20 cellular contexts compared by ENCODE assay signal in the genomic region with DNA sequence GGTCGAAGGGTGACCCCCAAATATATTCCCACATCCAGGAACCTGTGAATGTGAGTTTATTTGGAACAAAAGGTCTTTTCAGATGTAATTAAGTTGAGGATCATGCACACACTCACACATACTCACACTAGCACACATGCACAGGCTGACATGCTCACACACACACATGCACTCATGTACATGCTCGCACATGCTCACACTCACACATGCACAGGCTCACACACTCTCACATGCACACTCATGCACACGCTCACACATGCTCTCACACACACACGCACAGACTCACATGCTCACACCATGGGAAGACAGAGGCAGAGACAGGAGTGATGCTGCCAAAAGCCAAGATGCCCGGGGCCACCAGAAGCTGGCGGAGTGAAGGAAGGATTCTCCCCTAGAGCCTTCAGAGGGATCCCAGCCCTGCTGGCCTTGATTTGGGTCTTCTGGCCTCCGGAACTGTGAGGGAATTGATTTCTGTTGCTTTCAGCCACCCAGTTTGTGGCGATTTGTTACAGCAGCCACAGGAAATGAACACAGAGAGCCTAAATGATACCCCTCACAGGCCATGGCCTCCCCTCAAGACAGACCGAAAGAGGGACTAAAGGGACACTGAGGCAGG.
DNase-seq lines count a peak whose midpoint lies in the region; ATAC-seq, FAIRE-seq and TF ChIP-seq lines count a peak whose summit lies in the region.
"Had no signal": no experiment of that assay in that cellular context is flagged by ENCODE, and none has a peak within 500 bp of the region (broad histone marks: within the 10 kb centered on the region; RNA-seq: fewer than 3 reads in every experiment).

No MANE protein-coding gene starts in this region.

- no peak for TF ChIP-seq CTCF in Panc1 (IDR thresholded peaks at IDR 0.05)
- no peak for TF ChIP-seq CTCF in HepG2 (CRISPR knock-in tag; IDR thresholded peaks at IDR 0.05)
- TF ChIP-seq CTCF in H9 (conservative IDR thresholded peaks at IDR 0.05) = no peak

- H3K27ac Mint-ChIP-seq in H9 = no peak overlapping the region
- H3K27ac Mint-ChIP-seq: CD4-positive, CD25-positive, alpha-beta regulatory T cell had no signal

- TF ChIP-seq EP300 in HepG2 (IDR thresholded peaks at IDR 0.05; ENCODE audit: low read depth in 2 of 2, low read length in 2 of 2) (no peak), HepG2 (CRISPR knock-in tag; IDR thresholded peaks at IDR 0.05; ENCODE audit: borderline replicate concordance) (no peak)

- no peak overlapping the region for H3K9ac ChIP-seq in BLaER1
- H3K9ac ChIP-seq in HepG2 (ENCODE audit: insufficient read depth, low read depth, low read length) = no peak overlapping the region
- no peak overlapping the region for H3K9ac ChIP-seq in H9 (ENCODE audit: extremely low read depth, insufficient read length, low read length)

- H4K91ac ChIP-seq in H9 (ENCODE audit: insufficient read length, low read depth, low read length) = no peak overlapping the region

- no peak for DNase-seq in Panc1 (ENCODE audit: low read depth, low spot score)
- no peak for DNase-seq in HepG2 (ENCODE audit: low spot score)
- DNase-seq in sciatic nerve (ENCODE audit: low spot score) = peak; percentile 21
- no peak for DNase-seq in RCC 7860 (ENCODE audit: low spot score)
- DNase-seq in T-helper 1 cell = no peak
- DNase-seq in NCI-H1436 treated with DMSO at 0.1 percent for 48 hours (lab: John Stamatoyannopoulos, UW) = no peak
- DNase-seq in H9 = no peak
- DNase-seq: ACHN; AML-193; CD4-positive, CD25-positive, alpha-beta regulatory T cell; NCI-H1436; NCI-H2081; NCI-H510A; NCI-H774; PC-3 had no signal

- intact Hi-C loops in Panc1 (cut with micrococcal nuclease; ENCODE audit: unreplicated experiment) (loop anchor here (5.0 kb wide), 1 partner anchor 52 kb away; no protein-coding TSS in a partner anchor), HepG2 (cut with micrococcal nuclease; ENCODE audit: unreplicated experiment) (no loop called here), sciatic nerve (cut with DNase I) (no loop called here)

- H3K4me2 ChIP-seq in BLaER1 = 0 out of 2 replicates have a peak overlapping the region, but pooled peaks have one; percentile 86
- H3K4me2 ChIP-seq in HepG2 (ENCODE audit: low read depth, low read length) = no peak overlapping the region
- H3K4me2 ChIP-seq in H9 (ENCODE audit: insufficient read depth, insufficient read length, low read length) = no peak overlapping the region

- no peak overlapping the region for H3K4me3 ChIP-seq in BLaER1
- no peak overlapping the region for H3K4me3 ChIP-seq in Panc1 (ENCODE audit: low read depth in 2 of 2, low read length in 2 of 2)
- no peak overlapping the region for H3K4me3 ChIP-seq in HepG2 (replicated peaks in 1 of 3; ENCODE audit: insufficient read depth in 1 of 3, low read depth in 2 of 3, low read length in 3 of 3)
- H3K4me3 ChIP-seq: HAP-1, K562, SK-N-MC had no signal

- H3K27ac ChIP-seq in BLaER1 (no peak overlapping the region), Panc1 (ENCODE audit: low read length) (peak overlapping the region; percentile 100), HepG2 (ENCODE audit: extremely low read length, insufficient read depth, low read length) (no peak overlapping the region), H9 (ENCODE audit: insufficient read length, low read depth, low read length) (no peak overlapping the region)
- H3K27ac ChIP-seq: HL-60, SK-N-MC had no signal

- no peaks in the 10 kb centered on the region for H3K27me3 ChIP-seq in BLaER1
- no peaks in the 10 kb centered on the region for H3K27me3 ChIP-seq in Panc1 (ENCODE audit: control insufficient read depth, insufficient read depth, low read length)
- no peaks in the 10 kb centered on the region; a peak in 1 of 5 replicates for H3K27me3 ChIP-seq in HepG2 (ENCODE audit: control insufficient read depth in 1 of 2, insufficient read depth in 2 of 2, low read length in 2 of 2)
- no peaks in the 10 kb centered on the region for H3K27me3 ChIP-seq in H9 (ENCODE audit: insufficient read depth, low read length)

- H2AK5ac ChIP-seq in H9 (ENCODE audit: insufficient read length, low read length) = no peak overlapping the region

- H4K20me1 ChIP-seq in BLaER1 (no peaks in the 10 kb centered on the region), HepG2 (ENCODE audit: insufficient read depth, low read length) (no peaks in the 10 kb centered on the region), H9 (ENCODE audit: control insufficient read depth, insufficient read depth, insufficient read length) (no peaks in the 10 kb centered on the region)

- POLR2A ChIA-PET in Panc1 (lab: Charles Lee) = no interaction called here
- POLR2A ChIA-PET in HepG2 (lab: Yijun Ruan, JAX) = no interaction called here

- CTCF ChIA-PET in Panc1 (lab: Charles Lee) (no interaction called here), HepG2 (lab: Yijun Ruan, JAX; ENCODE audit: low intra/inter-chr PET ratio, low total read pairs) (no interaction called here)

- no peaks in the 10 kb centered on the region for H3K79me1 ChIP-seq in H9 (ENCODE audit: insufficient read depth, low read depth, low read length, poor library complexity, severe bottlenecking)

- H3K9me3 ChIP-seq in BLaER1 (peaks cover 34% of the 10 kb centered on the region), Panc1 (ENCODE audit: control insufficient read depth, insufficient read depth, low read depth, low read length) (peaks cover 44% of the 10 kb centered on the region; the same call in 1 of the 2 replicates), HepG2 (ENCODE audit: low read length) (peaks cover 9% of the 10 kb centered on the region; the same call in 1 of the 2 replicates), H9 (ENCODE audit: control insufficient read depth, low read depth, low read length) (peaks cover 14% of the 10 kb centered on the region)

- H3K79me2 ChIP-seq in HepG2 (ENCODE audit: insufficient read depth, low read length) (no peaks in the 10 kb centered on the region), H9 (ENCODE audit: insufficient read depth, low read length) (no peaks in the 10 kb centered on the region)

- no peak overlapping the region for H4K8ac ChIP-seq in H9 (replicated peaks; ENCODE audit: insufficient read length, low read depth, low read length)

- H3K18ac ChIP-seq in H9 (ENCODE audit: insufficient read length, low read depth, low read length) = no peak overlapping the region

- BruUV-seq in Panc1 (replicated peaks; lab: Mats Ljungman, UMichigan) = no TSS peak
- BruUV-seq in HepG2 (replicated peaks; lab: Mats Ljungman, UMichigan) = no TSS peak

- peaks cover 40% of the 10 kb centered on the region for H3K4me1 ChIP-seq in BLaER1
- H3K4me1 ChIP-seq in Panc1 (ENCODE audit: control insufficient read depth, insufficient read depth, low read length) = peaks cover 39% of the 10 kb centered on the region
- H3K4me1 ChIP-seq in HepG2 (ENCODE audit: insufficient read depth, low read length) = peaks cover 56% of the 10 kb centered on the region
- peaks cover 3% of the 10 kb centered on the region; the same call in 1 of the 2 replicates for H3K4me1 ChIP-seq in H9 (ENCODE audit: insufficient read depth, low read length)

- H3T11ph ChIP-seq in H9 (ENCODE audit: low read length) = no peak overlapping the region

- no peak overlapping the region for H2BK20ac ChIP-seq in H9 (ENCODE audit: low read depth, low read length, poor library complexity, severe bottlenecking)

- no peak overlapping the region for H4K5ac ChIP-seq in H9 (ENCODE audit: insufficient read length, low read depth, low read length)

- H3K4me1 Mint-ChIP-seq in H9 = peaks cover 14 to 16% of the 10 kb centered on the region in 2 experiments
- H3K4me1 Mint-ChIP-seq: CD4-positive, CD25-positive, alpha-beta regulatory T cell had no signal

- 69% methylated on average over 8 of the region's 9 CpGs for WGBS in HepG2 (ENCODE audit: low lambda C conversion rate)
- WGBS in H9 (ENCODE audit: extremely low coverage, insufficient read length, low lambda C conversion rate) = no CpG with 5 or more reads among the region's 9 CpGs

- FAIRE-seq in HepG2 (lab: Jason Lieb, UNC) = no peak
- no peak for FAIRE-seq in RCC 7860 (lab: Jason Lieb, UNC)
- FAIRE-seq: K562 had no signal

- H3K23me2 ChIP-seq in H9 (ENCODE audit: insufficient read length, low read depth, low read length, poor library complexity, severe bottlenecking) = no peaks in the 10 kb centered on the region

- ATAC-seq in Panc1 (no peak), HepG2 (no peak), sciatic nerve (no peak)
- ATAC-seq: K562, PC-3 had no signal

- no peak for TF ChIP-seq RAD21 in HepG2 (CRISPR knock-in tag; IDR thresholded peaks at IDR 0.05)

- peaks cover 9 to 20% (median 15%) of the 10 kb centered on the region in 3 experiments for H3K36me3 Mint-ChIP-seq in H9 (ENCODE audit: insufficient read depth in 1 of 3, low read depth in 3 of 3)
- H3K36me3 Mint-ChIP-seq: CD4-positive, CD25-positive, alpha-beta regulatory T cell had no signal

- H3K4me3 Mint-ChIP-seq in H9 = no peak overlapping the region; a peak in 1 of 5 replicates
- H3K4me3 Mint-ChIP-seq: CD4-positive, CD25-positive, alpha-beta regulatory T cell had no signal

- in situ Hi-C loops in Panc1 (cut with HindIII; ENCODE audit: low pct_unique_long_range_greater_than_20kb, low sequenced_read_pairs) = no loop called here
- in situ Hi-C loops in HepG2 (cut with HindIII; ENCODE audit: extremely low pct_ligation_motif_present, low pct_unique_long_range_greater_than_20kb) = loop anchor here (25.0 kb wide), 1 partner anchor 503 kb away; no protein-coding TSS in a partner anchor

- H3K9me3 Mint-ChIP-seq in H9 = peaks cover 25 to 29% of the 10 kb centered on the region in 2 experiments

- H3K27me3 Mint-ChIP-seq in H9 (ENCODE audit: low read depth) = peaks cover 5% of the 10 kb centered on the region

- TF ChIP-seq POLR2A in HepG2 (IDR thresholded peaks at IDR 0.05; ENCODE audit: insufficient read depth in 1 of 2, low read depth in 2 of 2, low read length in 2 of 2) = no peak

- H2AFZ ChIP-seq in HepG2 (ENCODE audit: low read length) = no peak overlapping the region
- H2AFZ ChIP-seq in H9 (ENCODE audit: low read length) = no peak overlapping the region

- H3K4ac ChIP-seq in H9 (ENCODE audit: low read depth, low read length) = no peak overlapping the region

- H2BK15ac ChIP-seq in H9 (ENCODE audit: low read depth, low read length) = no peak overlapping the region

- no peak overlapping the region for H3K14ac ChIP-seq in H9 (ENCODE audit: insufficient read depth, low read length)

- H3K56ac ChIP-seq in H9 (ENCODE audit: insufficient read length, low read depth, low read length) = no peak overlapping the region

- H3K36me3 ChIP-seq in BLaER1 (no peaks in the 10 kb centered on the region), Panc1 (ENCODE audit: control insufficient read depth, insufficient read depth, low read length) (no peaks in the 10 kb centered on the region), HepG2 (replicated peaks in 1 of 2; ENCODE audit: control insufficient read depth in 1 of 2, insufficient read depth in 2 of 2, low read length in 2 of 2) (no peaks in the 10 kb centered on the region)
- H3K36me3 ChIP-seq: HAP-1 had no signal

- H3K23ac ChIP-seq in H9 (ENCODE audit: insufficient read length, low read depth, low read length) = no peak overlapping the region

- H2BK5ac ChIP-seq in H9 (ENCODE audit: insufficient read length, low read length) = no peak overlapping the region

- no peak overlapping the region for H2BK12ac ChIP-seq in H9 (ENCODE audit: insufficient read length, low read depth, low read length)

- no peak overlapping the region for H2BK120ac ChIP-seq in H9 (ENCODE audit: low read depth, low read length, poor library complexity, severe bottlenecking)

TF ChIP-seq in HepG2, 621 proteins besides CTCF, POLR2A, EP300 and RAD21 (continues in another document):
- TF ChIP-seq ZNF546 (CRISPR knock-in tag; conservative IDR thresholded peaks at IDR 0.05) = no peak
